Comparison of ENCODE assay signal across 11 cellular contexts in genomic region chr3:15467227-15468181, GRCh38. TPM values are rescaled to one million over a fixed set of nuclear protein-coding genes. Genes with fewer than 3 reads are reported as not detected.
DNase-seq lines count a peak whose midpoint lies in the region; ATAC-seq and TF ChIP-seq lines count a peak whose summit lies in the region.
"Had no signal": no experiment of that assay in that cellular context is flagged by ENCODE, and none has a peak within 500 bp of the region (broad histone marks: within the 10 kb centered on the region; RNA-seq: fewer than 3 reads in every experiment).

No MANE protein-coding gene starts in this region.

- POLR2A ChIA-PET in T-cell (lab: Charles Lee), result no interaction called here

- H3K27me3 Mint-ChIP-seq in T-cell (no peaks in the 10 kb centered on the region), neural crest cell (ENCODE audit: low read depth) (no peaks in the 10 kb centered on the region), glutamatergic neuron (ENCODE audit: unreplicated experiment) (peaks cover 2% of the 10 kb centered on the region)

- peak; percentile 4 for DNase-seq in DMS 273 treated with DMSO at 0.1 percent for 48 hours (lab: John Stamatoyannopoulos, UW)
- peak; percentile 15 for DNase-seq in GM20000 (ENCODE audit: low spot score)
- DNase-seq in T-cell, result no peak
- no peak for DNase-seq in neural crest cell (ENCODE audit: low read depth, low spot score)
- no peak for DNase-seq in glutamatergic neuron
- DNase-seq in NCI-H345 (lab: John Stamatoyannopoulos, UW), result no peak
- DNase-seq: activated CD8-positive, alpha-beta memory T cell treated with anti-CD3 and anti-CD28 coated beads, Interleukin-2, amount 50 U/mL, for 48 hours; mucosa of descending colon; NCI-H2171 treated with DMSO at 0.1 percent for 48 hours had no signal

- ATAC-seq in T-cell (replicated peaks in 1 of 4), result no peak
- ATAC-seq in GM21367 (IDR thresholded peaks at IDR 0.05; ENCODE audit: unreplicated experiment), result no peak
- no peak for ATAC-seq in GM18861 (IDR thresholded peaks at IDR 0.05; ENCODE audit: unreplicated experiment)
- ATAC-seq: mucosa of descending colon had no signal

- TF ChIP-seq CTCF in GM20000 (IDR thresholded peaks at IDR 0.05; ENCODE audit: extremely low read depth, missing control alignments), result no peak
- no peak for TF ChIP-seq CTCF in neural crest cell (conservative IDR thresholded peaks at IDR 0.05)
- no peak for TF ChIP-seq CTCF in glutamatergic neuron (IDR thresholded peaks at IDR 0.05; ENCODE audit: partially characterized antibody, unreplicated experiment)

- H3K36me3 Mint-ChIP-seq in T-cell (peaks cover 17% of the 10 kb centered on the region), neural crest cell (ENCODE audit: low read depth) (peaks cover 2% of the 10 kb centered on the region), glutamatergic neuron (ENCODE audit: unreplicated experiment) (peaks cover 8% of the 10 kb centered on the region)

- H3K27ac Mint-ChIP-seq in T-cell (peak overlapping the region; percentile 19 to 80), neural crest cell (ENCODE audit: unreplicated experiment) (peak overlapping the region; percentile 73), glutamatergic neuron (ENCODE audit: unreplicated experiment) (no peak overlapping the region)

- no peaks in the 10 kb centered on the region for H3K9me3 Mint-ChIP-seq in T-cell
- H3K9me3 Mint-ChIP-seq in neural crest cell, result no peaks in the 10 kb centered on the region
- no peaks in the 10 kb centered on the region for H3K9me3 Mint-ChIP-seq in glutamatergic neuron (ENCODE audit: unreplicated experiment)

- H3K4me1 Mint-ChIP-seq in T-cell (peaks cover 3 to 17% (median 5%) of the 10 kb centered on the region in 3 donors), neural crest cell (peaks cover 4% of the 10 kb centered on the region), glutamatergic neuron (ENCODE audit: low read depth, unreplicated experiment) (peaks cover 10% of the 10 kb centered on the region)

- H3K4me3 Mint-ChIP-seq in T-cell, result no peak overlapping the region
- no peak overlapping the region for H3K4me3 Mint-ChIP-seq in neural crest cell
- H3K4me3 Mint-ChIP-seq in glutamatergic neuron (ENCODE audit: unreplicated experiment), result no peak overlapping the region

- CTCF ChIA-PET in T-cell (lab: Charles Lee), result interaction anchor here in 1 of 2 donors (0.7 kb wide), 1 partner anchor 1248 kb away, joined by 4 read pairs; no protein-coding TSS in a partner anchor

RNA-seq across cellular contexts. Expression of gene EAF1, which starts 40.1 kb away (rescaled TPM):
- total RNA-seq in T-cell (10 to 100 TPM; 17.9 to 29.7 (median 22.8) TPM), neural crest cell (24.9 and 26.3 TPM in 2 replicates), glutamatergic neuron (ENCODE audit: unreplicated experiment) (43.9 TPM)

RNA-seq across cellular contexts. Expression of gene METTL6, which starts 40.2 kb away (rescaled TPM):
- total RNA-seq in T-cell (10 to 100 TPM in 4 of 5 donors, 1 to 10 TPM in 1; 8.1 to 19.9 (median 14.7) TPM), neural crest cell (27.3 and 28.2 TPM in 2 replicates), glutamatergic neuron (ENCODE audit: unreplicated experiment) (25.9 TPM)

RNA-seq across cellular contexts. Expression of gene COLQ, which starts 54.0 kb away (rescaled TPM):
- 10 to 100 TPM in 2 of 5 donors, 1 to 10 TPM in 3; 5.1 to 11.4 (median 7.2) TPM for total RNA-seq in T-cell
- 2.8 and 3.2 TPM in 2 replicates for total RNA-seq in neural crest cell
- 4.8 TPM for total RNA-seq in glutamatergic neuron (ENCODE audit: unreplicated experiment)

Comparison
In these comparisons a context has a peak if more than half of its experiments do, and no peak if none do; other contexts are left out.
1. DNase-seq: peak in DMS 273 treated with DMSO at 0.1 percent for 48 hours (single experiment) and GM20000 (single experiment); none in T-cell (0 of 34), neural crest cell (single experiment), glutamatergic neuron (single experiment) and NCI-H345 (single experiment).